In genomic region chr9:96400132-96400910, GRCh38 we compare ENCODE assay signal across 23 cellular contexts. TPM values are rescaled to one million over a fixed set of nuclear protein-coding genes. Genes with fewer than 3 reads are reported as not detected.
DNase-seq lines count a peak whose midpoint lies in the region; ATAC-seq and TF ChIP-seq lines count a peak whose summit lies in the region.
"Had no signal": no experiment of that assay in that cellular context is flagged by ENCODE, and none has a peak within 500 bp of the region (broad histone marks: within the 10 kb centered on the region; RNA-seq: fewer than 3 reads in every experiment).

No MANE protein-coding gene starts in this region.

- H3K4me1 Mint-ChIP-seq in stimulated activated naive CD8-positive, alpha-beta T cell treated with anti-CD3 and anti-CD28 coated beads, Interleukin-15, Interleukin-2, amounts not matched to agents 100 ng/mL and 50 ng/mL, for 24 hours (ENCODE audit: low read depth): peaks cover 30% of the 10 kb centered on the region
- H3K4me1 Mint-ChIP-seq in T-cell (peaks cover 25 to 30% (median 27%) of the 10 kb centered on the region in 3 donors), Calu3 (ENCODE audit: low read depth, unreplicated experiment) (peaks cover 11% of the 10 kb centered on the region)
- H3K4me1 Mint-ChIP-seq in effector memory CD8-positive, alpha-beta T cell (ENCODE audit: low read depth in 2 of 2): peaks cover 15 to 22% of the 10 kb centered on the region in 2 donors
- H3K4me1 Mint-ChIP-seq: nephron had no signal

- no peak for ATAC-seq in stimulated activated naive CD8-positive, alpha-beta T cell treated with anti-CD3 and anti-CD28 coated beads, Interleukin-15, Interleukin-2, amounts not matched to agents 100 U/mL and 50 U/mL, for 24 hours
- ATAC-seq in T-cell (replicated peaks in 1 of 4): no peak
- ATAC-seq in effector memory CD8-positive, alpha-beta T cell (replicated peaks): no peak
- no peak for ATAC-seq in GM21619 (IDR thresholded peaks at IDR 0.05; ENCODE audit: unreplicated experiment)

- H3K9me3 Mint-ChIP-seq in stimulated activated naive CD8-positive, alpha-beta T cell treated with anti-CD3 and anti-CD28 coated beads, Interleukin-15, Interleukin-2, amounts not matched to agents 100 ng/mL and 50 ng/mL, for 24 hours: peaks cover 4% of the 10 kb centered on the region
- peaks cover 0 to 5% (median 4%) of the 10 kb centered on the region in 3 donors for H3K9me3 Mint-ChIP-seq in T-cell
- peaks cover 0 to 3% of the 10 kb centered on the region in 2 donors for H3K9me3 Mint-ChIP-seq in effector memory CD8-positive, alpha-beta T cell
- no peaks in the 10 kb centered on the region for H3K9me3 Mint-ChIP-seq in Calu3 (ENCODE audit: low read depth, unreplicated experiment)

- no TSS peak for BruUV-seq in Calu3 (replicated peaks; lab: Mats Ljungman, UMichigan)

- peaks cover 58% of the 10 kb centered on the region for H3K36me3 Mint-ChIP-seq in stimulated activated naive CD8-positive, alpha-beta T cell treated with anti-CD3 and anti-CD28 coated beads, Interleukin-15, Interleukin-2, amounts not matched to agents 100 ng/mL and 50 ng/mL, for 24 hours (ENCODE audit: low read depth)
- peaks cover 8% of the 10 kb centered on the region for H3K36me3 Mint-ChIP-seq in T-cell
- H3K36me3 Mint-ChIP-seq in effector memory CD8-positive, alpha-beta T cell (ENCODE audit: insufficient read depth): no peaks in the 10 kb centered on the region
- no peaks in the 10 kb centered on the region for H3K36me3 Mint-ChIP-seq in Calu3 (ENCODE audit: insufficient read depth, unreplicated experiment)

- H3K27ac Mint-ChIP-seq in stimulated activated naive CD8-positive, alpha-beta T cell treated with anti-CD3 and anti-CD28 coated beads, Interleukin-15, Interleukin-2, amounts not matched to agents 100 ng/mL and 50 ng/mL, for 24 hours: peak overlapping the region; percentile 42
- peak overlapping the region; percentile 94 to 97 for H3K27ac Mint-ChIP-seq in T-cell
- H3K27ac Mint-ChIP-seq in effector memory CD8-positive, alpha-beta T cell: peak overlapping the region; percentile 87 to 93
- no peak overlapping the region for H3K27ac Mint-ChIP-seq in Calu3 (ENCODE audit: unreplicated experiment)
- H3K27ac Mint-ChIP-seq: nephron had no signal

- intact Hi-C loops in Calu3 (cut with micrococcal nuclease; ENCODE audit: unreplicated experiment): no loop called here

- DNase-seq in stimulated activated naive CD8-positive, alpha-beta T cell treated with anti-CD3 and anti-CD28 coated beads, Interleukin-15, Interleukin-2, amounts not matched to agents 100 U/mL and 50 U/mL, for 24 hours: no peak
- DNase-seq in T-cell (no peak), Calu3 (no peak), NCI-H187 treated with DMSO at 0.1 percent for 48 hours (lab: John Stamatoyannopoulos, UW) (no peak)
- DNase-seq in effector memory CD8-positive, alpha-beta T cell: no peak
- DNase-seq: activated CD4-positive, CD25-positive, alpha-beta regulatory T cell treated with anti-CD3 and anti-CD28 coated beads, Interleukin-2, amount 50 U/mL, for 72 hours; brain microvascular endothelial cell; colonic mucosa; EL; endodermal cell; H7; mesenchymal stem cell; NCI-H1092 treated with DMSO at 0.1 percent for 48 hours; NCI-H2081 treated with DMSO at 0.1 percent for 48 hours; NCI-H446; NK-92 treated with Interleukin-12 subunit alpha and Interleukin-12 subunit beta, amount 100 ng/mL, for 24 hours; sigmoid colon; SK-N-SH; stimulated activated naive CD4-positive, alpha-beta T cell; transverse colon had no signal

- CTCF ChIA-PET in T-cell (lab: Charles Lee) (interaction anchor here in 1 of 2 donors (1.2 kb wide), 1 partner anchor 12 kb away, joined by 4 read pairs; no protein-coding TSS in a partner anchor), Calu3 (lab: Charles Lee) (no interaction called here)

- POLR2A ChIA-PET in T-cell (lab: Charles Lee): interaction anchor here (0.6 to 0.7 kb wide), 3 partner anchors 45 to 1724 kb away, joined by 4 to 10 read pairs (median 10); no protein-coding TSS in a partner anchor

- H3K27me3 Mint-ChIP-seq in stimulated activated naive CD8-positive, alpha-beta T cell treated with anti-CD3 and anti-CD28 coated beads, Interleukin-15, Interleukin-2, amounts not matched to agents 100 ng/mL and 50 ng/mL, for 24 hours: no peaks in the 10 kb centered on the region
- no peaks in the 10 kb centered on the region for H3K27me3 Mint-ChIP-seq in T-cell
- no peaks in the 10 kb centered on the region for H3K27me3 Mint-ChIP-seq in effector memory CD8-positive, alpha-beta T cell
- H3K27me3 Mint-ChIP-seq in Calu3 (ENCODE audit: unreplicated experiment): no peaks in the 10 kb centered on the region

- peak overlapping the region; percentile 24 for H3K4me3 Mint-ChIP-seq in stimulated activated naive CD8-positive, alpha-beta T cell treated with anti-CD3 and anti-CD28 coated beads, Interleukin-15, Interleukin-2, amounts not matched to agents 100 ng/mL and 50 ng/mL, for 24 hours
- H3K4me3 Mint-ChIP-seq in T-cell: no peak overlapping the region
- peak overlapping the region; percentile 39 to 41 for H3K4me3 Mint-ChIP-seq in effector memory CD8-positive, alpha-beta T cell
- H3K4me3 Mint-ChIP-seq in Calu3 (ENCODE audit: low read depth, unreplicated experiment): no peak overlapping the region
- H3K4me3 Mint-ChIP-seq: endodermal cell, nephron had no signal

- TF ChIP-seq CTCF in Calu3 (IDR thresholded peaks at IDR 0.05; ENCODE audit: unreplicated experiment): no peak

RNA-seq across cellular contexts. Expression of gene SLC35D2, which starts 16.8 kb away (rescaled TPM):
- total RNA-seq in T-cell (10 to 100 TPM; 16.2 to 31.4 (median 21.8) TPM), Calu3 (2022) (20.1 and 21.6 TPM in 2 replicates)

RNA-seq across cellular contexts. Expression of gene ZNF367, which starts 17.8 kb away (rescaled TPM):
- total RNA-seq in T-cell (1 to 10 TPM; 3.7 to 6.2 (median 5.8) TPM), Calu3 (2022) (8.6 and 9.6 TPM in 2 replicates)

RNA-seq across cellular contexts. Expression of gene HABP4, which starts 49.6 kb away (rescaled TPM):
- total RNA-seq in T-cell (10 to 100 TPM; 18.2 to 30.8 (median 25.3) TPM), Calu3 (2022) (9.8 and 11.6 TPM in 2 replicates)

Comparison
In these comparisons a context has a peak if more than half of its experiments do, and no peak if none do; other contexts are left out.
1. H3K4me3 Mint-ChIP-seq: peak in stimulated activated naive CD8-positive, alpha-beta T cell treated with anti-CD3 and anti-CD28 coated beads, Interleukin-15, Interleukin-2, amounts not matched to agents 100 ng/mL and 50 ng/mL, for 24 hours (single experiment) and effector memory CD8-positive, alpha-beta T cell (2 of 2); none in T-cell (0 of 3) and Calu3 (single experiment).